In genomic region chr6:24720131-24720603, GRCh38 we compare ENCODE assay signal across 1 cellular context.
TF ChIP-seq lines count a peak whose summit lies in the region.

No MANE protein-coding gene starts in this region.

TF ChIP-seq in HEK293, 187 proteins besides CTCF, POLR2A, EP300 and RAD21 (continued from another document and continues in another):
- TF ChIP-seq ZNF354C (tag by site-specific recombination; IDR thresholded peaks at IDR 0.05; ENCODE audit: borderline replicate concordance, low read depth) = no peak
- no peak for TF ChIP-seq ZBTB44 (tag by site-specific recombination; IDR thresholded peaks at IDR 0.05)
- TF ChIP-seq ZNF677 (tag by site-specific recombination; IDR thresholded peaks at IDR 0.05) = no peak
- TF ChIP-seq KLF16 (tag by site-specific recombination; IDR thresholded peaks at IDR 0.05) = no peak
- no peak for TF ChIP-seq ZNF311 (tag by site-specific recombination; IDR thresholded peaks at IDR 0.05; ENCODE audit: borderline replicate concordance)
- TF ChIP-seq ZBTB7A (tag by site-specific recombination; IDR thresholded peaks at IDR 0.05; ENCODE audit: low read depth) = no peak
- 0 out of 2 replicates have a peak, but pooled peaks have one; percentile 32 for TF ChIP-seq ZNF366 (tag by site-specific recombination; conservative IDR thresholded peaks at IDR 0.05)
- TF ChIP-seq BCL11A (tag by site-specific recombination; IDR thresholded peaks at IDR 0.05; ENCODE audit: low read depth) = no peak
- no peak for TF ChIP-seq ZNF792 (tag by site-specific recombination; IDR thresholded peaks at IDR 0.05)
- TF ChIP-seq PRDM1 (tag by site-specific recombination; IDR thresholded peaks at IDR 0.05) = no peak; the same call in 1 of the 2 replicates
- no peak; the same call in 1 of the 2 replicates for TF ChIP-seq ZNF530 (tag by site-specific recombination; IDR thresholded peaks at IDR 0.05; ENCODE audit: low read depth)
- TF ChIP-seq ZNF292 (tag by site-specific recombination; IDR thresholded peaks at IDR 0.05; ENCODE audit: borderline replicate concordance, low read depth) = no peak
- no peak for TF ChIP-seq ZNF549 (tag by site-specific recombination; IDR thresholded peaks at IDR 0.05)
- no peak for TF ChIP-seq ZSCAN16 (tag by site-specific recombination; IDR thresholded peaks at IDR 0.05)
- TF ChIP-seq ZSCAN30 (tag by site-specific recombination; IDR thresholded peaks at IDR 0.05) = 0 out of 2 replicates have a peak, but pooled peaks have one; percentile 7
- TF ChIP-seq GLI2 (tag by site-specific recombination; IDR thresholded peaks at IDR 0.05; ENCODE audit: borderline replicate concordance, low read depth) = no peak
- no peak for TF ChIP-seq ZNF529 (tag by site-specific recombination; IDR thresholded peaks at IDR 0.05; ENCODE audit: insufficient replicate concordance)
- TF ChIP-seq ZNF692 (tag by site-specific recombination; IDR thresholded peaks at IDR 0.05) = no peak
- TF ChIP-seq ZNF433 (tag by site-specific recombination; IDR thresholded peaks at IDR 0.05; ENCODE audit: low read depth) = no peak
- no peak for TF ChIP-seq ZNF449 (tag by site-specific recombination; IDR thresholded peaks at IDR 0.05)
- TF ChIP-seq WT1 (tag by site-specific recombination; IDR thresholded peaks at IDR 0.05) = 0 out of 2 replicates have a peak, but pooled peaks have one; percentile 40
- TF ChIP-seq ZNF830 (tag by site-specific recombination; IDR thresholded peaks at IDR 0.05; ENCODE audit: low read depth) = no peak
- no peak for TF ChIP-seq ZNF140 (tag by site-specific recombination; IDR thresholded peaks at IDR 0.05)
- peak; percentile 43 for TF ChIP-seq ZBTB26 (tag by site-specific recombination; optimal IDR thresholded peaks at IDR 0.05)
- no peak for TF ChIP-seq ZBTB1 (tag by site-specific recombination; IDR thresholded peaks at IDR 0.05)
- TF ChIP-seq ZIC2 (tag by site-specific recombination; IDR thresholded peaks at IDR 0.05) = peak; percentile 12; the same call in 1 of the 2 replicates
- TF ChIP-seq GFI1B (tag by site-specific recombination; IDR thresholded peaks at IDR 0.05) = no peak
- no peak for TF ChIP-seq ZNF2 (tag by site-specific recombination; IDR thresholded peaks at IDR 0.05)
- peak; percentile 11; the same call in 1 of the 2 replicates for TF ChIP-seq ZFP69B (tag by site-specific recombination; IDR thresholded peaks at IDR 0.05)
- TF ChIP-seq ZNF23 (tag by site-specific recombination; IDR thresholded peaks at IDR 0.05; ENCODE audit: borderline replicate concordance) = no peak
- 0 out of 2 replicates have a peak, but pooled peaks have one; percentile 26 for TF ChIP-seq REST (tag by site-specific recombination; IDR thresholded peaks at IDR 0.05)
- TF ChIP-seq ZNF280D (tag by site-specific recombination; IDR thresholded peaks at IDR 0.05) = no peak
- no peak for TF ChIP-seq ZNF362 (tag by site-specific recombination; IDR thresholded peaks at IDR 0.05)
- no peak for TF ChIP-seq ZNF76 (tag by site-specific recombination; IDR thresholded peaks at IDR 0.05; ENCODE audit: borderline replicate concordance, low read depth)
- no peak for TF ChIP-seq ZEB2 (tag by site-specific recombination; IDR thresholded peaks at IDR 0.05)
- TF ChIP-seq ZNF121 (tag by site-specific recombination; IDR thresholded peaks at IDR 0.05) = no peak; the same call in 1 of the 2 replicates
- no peak; the same call in none of the 2 replicates for TF ChIP-seq EGR2 (tag by site-specific recombination; IDR thresholded peaks at IDR 0.05; ENCODE audit: low read depth)
- TF ChIP-seq ZNF555 (tag by site-specific recombination; conservative IDR thresholded peaks at IDR 0.05) = no peak
- TF ChIP-seq ZNF175 (tag by site-specific recombination; IDR thresholded peaks at IDR 0.05) = no peak
- TF ChIP-seq SCRT1 (tag by site-specific recombination; IDR thresholded peaks at IDR 0.05; ENCODE audit: borderline replicate concordance) = no peak
- no peak for TF ChIP-seq ZNF239 (tag by site-specific recombination; IDR thresholded peaks at IDR 0.05)
- peak; percentile 47; the same call in 1 of the 2 replicates for TF ChIP-seq OSR2 (tag by site-specific recombination; IDR thresholded peaks at IDR 0.05)
- no peak for TF ChIP-seq ZNF548 (tag by site-specific recombination; IDR thresholded peaks at IDR 0.05)
- TF ChIP-seq SP3 (tag by site-specific recombination; IDR thresholded peaks at IDR 0.05) = no peak
- TF ChIP-seq ZNF791 (tag by site-specific recombination; IDR thresholded peaks at IDR 0.05) = no peak
- peak; percentile 36 for TF ChIP-seq ZBTB10 (tag by site-specific recombination; IDR thresholded peaks at IDR 0.05)
- no peak for TF ChIP-seq ZNF776 (tag by site-specific recombination; IDR thresholded peaks at IDR 0.05; ENCODE audit: borderline replicate concordance)
- TF ChIP-seq ZNF132 (tag by site-specific recombination; IDR thresholded peaks at IDR 0.05; ENCODE audit: borderline replicate concordance) = no peak
